Comparison of ENCODE assay signal across 1 cellular context in genomic region chr1:28770601-28771165, GRCh38.
A peak's percentile ranks its signal among the peaks of the same experiment; 100 is the strongest.
TF ChIP-seq lines count a peak whose summit lies in the region.

No MANE protein-coding gene starts in this region.

TF ChIP-seq in K562, 482 proteins besides CTCF, POLR2A, EP300 and RAD21 (continues in another document):
- TF ChIP-seq MNT (conservative IDR thresholded peaks at IDR 0.05) (no peak), MLLT1 (IDR thresholded peaks at IDR 0.05) (no peak), ZNF445 (CRISPR knock-in tag; IDR thresholded peaks at IDR 0.05; ENCODE audit: low read depth) (no peak), ZBTB43 (CRISPR knock-in tag; IDR thresholded peaks at IDR 0.05) (no peak), CHCHD3 (CRISPR knock-in tag; IDR thresholded peaks at IDR 0.05) (no peak), PATZ1 (CRISPR knock-in tag; IDR thresholded peaks at IDR 0.05; ENCODE audit: borderline replicate concordance) (no peak), BRD9 (IDR thresholded peaks at IDR 0.05; ENCODE audit: low read depth, partially characterized antibody) (no peak), HMBOX1 (IDR thresholded peaks at IDR 0.05) (no peak), CCAR2 (IDR thresholded peaks at IDR 0.05; ENCODE audit: low read depth, low read length) (no peak), ELF2 (CRISPR knock-in tag; IDR thresholded peaks at IDR 0.05) (no peak), ZBTB26 (CRISPR knock-in tag; IDR thresholded peaks at IDR 0.05) (0 out of 2 replicates have a peak, but pooled peaks have one; percentile 49), THRB (CRISPR knock-in tag; conservative IDR thresholded peaks at IDR 0.05) (0 out of 2 replicates have a peak, but pooled peaks have one; percentile 43), SRF (CRISPR knock-in tag; IDR thresholded peaks at IDR 0.05) (no peak), ZNF655 (CRISPR knock-in tag; IDR thresholded peaks at IDR 0.05) (no peak), ID3 (CRISPR knock-in tag; IDR thresholded peaks at IDR 0.05) (no peak), ID3 (tag; IDR thresholded peaks at IDR 0.05) (no peak), BCLAF1 (IDR thresholded peaks at IDR 0.05; ENCODE audit: borderline replicate concordance in 1 of 2, control insufficient read depth in 1 of 2, low read depth in 2 of 2, low read length in 1 of 2) (0 out of 4 replicates have a peak, but pooled peaks of 1 of the 2 experiments have one; percentile 45), POLR2B (IDR thresholded peaks at IDR 0.05; ENCODE audit: low read depth, partially characterized antibody) (peak; percentile 66), ARHGAP35 (IDR thresholded peaks at IDR 0.05; ENCODE audit: partially characterized antibody) (peak; percentile 40), HMG20A (CRISPR knock-in tag; conservative IDR thresholded peaks at IDR 0.05) (no peak), THRAP3 (IDR thresholded peaks at IDR 0.05; ENCODE audit: borderline replicate concordance) (peak; percentile 58; the same call in 1 of the 2 replicates), RBM17 (IDR thresholded peaks at IDR 0.05; ENCODE audit: borderline replicate concordance, low read depth, low read length) (no peak), SMARCC2 (IDR thresholded peaks at IDR 0.05; ENCODE audit: low read depth) (no peak), ZNF592 (IDR thresholded peaks at IDR 0.05) (no peak), ZNF408 (CRISPR knock-in tag; IDR thresholded peaks at IDR 0.05; ENCODE audit: low read depth) (no peak), E4F1 (CRISPR knock-in tag; IDR thresholded peaks at IDR 0.05; ENCODE audit: borderline replicate concordance) (no peak), SMARCB1 (IDR thresholded peaks at IDR 0.05; ENCODE audit: insufficient read length, low read depth) (no peak), RCOR1 (IDR thresholded peaks at IDR 0.05; ENCODE audit: borderline replicate concordance in 1 of 2, low read depth in 2 of 2, low read length in 2 of 2) (no peak), DACH1 (IDR thresholded peaks at IDR 0.05; ENCODE audit: partially characterized antibody) (no peak), CHD4 (IDR thresholded peaks at IDR 0.05; ENCODE audit: insufficient read depth, insufficient replicate concordance, low read depth, low read length, poor library complexity, severe bottlenecking) (no peak), SMARCA4 (IDR thresholded peaks at IDR 0.05) (no peak), TAF15 (IDR thresholded peaks at IDR 0.05; ENCODE audit: low read depth, low read length) (no peak), ZNF239 (CRISPR knock-in tag; IDR thresholded peaks at IDR 0.05) (no peak)
